ENCODE assay signal across 20 cellular contexts in the genomic region with DNA sequence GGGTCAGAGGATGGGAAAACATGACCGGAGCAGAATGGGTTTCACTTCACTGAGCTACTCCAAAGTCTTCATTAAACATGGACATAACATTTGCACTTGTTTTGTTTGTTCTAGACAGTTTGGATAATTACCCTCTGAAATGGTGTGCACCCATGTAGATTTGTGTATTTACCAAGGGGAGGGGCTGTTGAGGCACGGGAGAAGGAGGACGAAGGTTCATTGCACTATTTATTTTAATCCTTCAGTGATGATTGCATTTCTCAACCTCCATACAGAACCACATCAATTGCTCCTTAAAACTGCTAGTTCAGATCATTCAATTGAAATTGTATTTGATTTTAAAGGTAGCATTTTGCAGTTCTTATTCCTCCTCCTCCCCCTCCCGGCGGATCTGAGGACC.
DNase-seq lines count a peak whose midpoint lies in the region; ATAC-seq and TF ChIP-seq lines count a peak whose summit lies in the region.
"Had no signal": no experiment of that assay in that cellular context is flagged by ENCODE, and none has a peak within 500 bp of the region (broad histone marks: within the 10 kb centered on the region; RNA-seq: fewer than 3 reads in every experiment).

No MANE protein-coding gene starts in this region.

- H3K4me3 ChIP-seq in LNCaP clone FGC (ENCODE audit: low read depth, low read length) = no peak overlapping the region
- H3K4me3 ChIP-seq: A549; BLaER1 treated with 17β-estradiol and CSF1 and Interleukin-3, amounts not matched to agents 10 nM and 100 nM had no signal

- no peak for ATAC-seq in GM18498 (IDR thresholded peaks at IDR 0.05; ENCODE audit: unreplicated experiment)
- ATAC-seq: A549, SK-N-SH treated with all-trans-retinoic acid at 6 μM for 48 hours, T-cell had no signal

- DNase-seq in NCI-H345 treated with DMSO at 0.1 percent for 48 hours (lab: John Stamatoyannopoulos, UW; ENCODE audit: unreplicated experiment) (peak; percentile 15), NCI-H345 (lab: John Stamatoyannopoulos, UW) (no peak), LNCaP clone FGC (ENCODE audit: low read depth) (no peak), NCI-H748 treated with DMSO at 0.1 percent for 48 hours (lab: John Stamatoyannopoulos, UW) (peak; percentile 85), left kidney (ENCODE audit: low read depth, low spot score) (peak; percentile 72), NCI-H2029 treated with DMSO at 0.1 percent for 48 hours (lab: John Stamatoyannopoulos, UW) (no peak), SIG-M5 treated with dmso at 0.1 percent for 504 hours (lab: John Stamatoyannopoulos, UW; ENCODE audit: unreplicated experiment) (no peak)
- DNase-seq: CD8-positive, alpha-beta memory T cell; DND-41; KBM-7; MV-4-11; NCI-H1436 treated with DMSO at 0.1 percent for 48 hours; NCI-H2029; NCI-H524 treated with DMSO at 0.1 percent for 48 hours; SHP77; T-cell had no signal

- TF ChIP-seq CTCF in LNCaP clone FGC (IDR thresholded peaks at IDR 0.05; ENCODE audit: control insufficient read depth, extremely low read depth, insufficient read depth) = 0 out of 2 replicates have a peak, but pooled peaks have one; percentile 21

Comparison
In these comparisons a context has a peak if more than half of its experiments do, and no peak if none do; other contexts are left out.
1. DNase-seq: peak in NCI-H345 treated with DMSO at 0.1 percent for 48 hours (single experiment), NCI-H748 treated with DMSO at 0.1 percent for 48 hours (single experiment) and left kidney (single experiment); none in NCI-H345 (single experiment), LNCaP clone FGC (single experiment), NCI-H2029 treated with DMSO at 0.1 percent for 48 hours (single experiment) and SIG-M5 treated with dmso at 0.1 percent for 504 hours (single experiment).